14 cellular contexts compared by ENCODE assay signal in the genomic region with DNA sequence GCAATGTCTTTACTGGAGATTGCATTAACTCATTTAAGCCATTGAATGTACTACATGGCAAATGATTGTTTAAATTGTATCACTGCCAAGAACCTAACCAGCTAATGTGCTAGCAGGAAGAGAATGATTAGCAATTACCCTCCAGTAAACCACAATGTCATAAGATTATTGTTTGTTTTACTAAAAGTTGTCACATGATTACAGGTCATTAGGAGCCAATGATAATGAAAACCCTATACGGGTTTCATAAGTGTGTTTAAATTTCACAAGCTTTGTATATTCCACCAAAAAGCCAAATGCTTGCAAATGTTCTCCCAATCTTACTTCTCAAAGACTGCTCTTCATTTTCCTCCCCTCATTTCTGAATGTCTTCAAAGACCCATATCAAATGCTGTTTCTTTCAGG.
DNase-seq lines count a peak whose midpoint lies in the region; ATAC-seq and TF ChIP-seq lines count a peak whose summit lies in the region.
"Had no signal": no experiment of that assay in that cellular context is flagged by ENCODE, and none has a peak within 500 bp of the region (broad histone marks: within the 10 kb centered on the region; RNA-seq: fewer than 3 reads in every experiment).

No MANE protein-coding gene starts in this region.

- H3K36me3 ChIP-seq in SK-N-MC (ENCODE audit: insufficient read depth, low read length), result no peaks in the 10 kb centered on the region
- H3K36me3 ChIP-seq in gastrocnemius medialis, result no peaks in the 10 kb centered on the region
- H3K36me3 ChIP-seq: lower lobe of right lung had no signal

- H3K4me1 ChIP-seq in gastrocnemius medialis, result peaks cover 0 to 6% of the 10 kb centered on the region in 2 donors

- TF ChIP-seq CTCF in LNCaP clone FGC (IDR thresholded peaks at IDR 0.05; ENCODE audit: control insufficient read depth, extremely low read depth, insufficient read depth), result no peak
- no peak for TF ChIP-seq CTCF in fibroblast of villous mesenchyme (IDR thresholded peaks at IDR 0.05; ENCODE audit: insufficient read depth, low read depth, low read length)
- TF ChIP-seq CTCF in gastrocnemius medialis (IDR thresholded peaks at IDR 0.05 in 4 of 5, conservative IDR thresholded peaks at IDR 0.05 in 1 of 5), result no peak

- H3K9ac ChIP-seq in SK-N-MC (ENCODE audit: insufficient read length), result no peak overlapping the region

- DNase-seq in COR-L47 (lab: John Stamatoyannopoulos, UW) (peak; percentile 60), LNCaP clone FGC (ENCODE audit: low read depth) (peak; percentile 70), SK-N-MC (ENCODE audit: low read depth, low spot score) (peak; percentile 16), fibroblast of villous mesenchyme (ENCODE audit: low read depth) (peak; percentile 37), gastrocnemius medialis (no peak), T-helper 2 cell (no peak), NCI-H524 treated with DMSO at 0.1 percent for 48 hours (lab: John Stamatoyannopoulos, UW) (no peak)
- DNase-seq: activated CD4-positive, alpha-beta T cell treated with anti-CD3 and anti-CD28 coated beads for 36 hours; GOT3; lower lobe of right lung; NK-92 treated with Interleukin-12 subunit alpha and Interleukin-12 subunit beta, amount 100 ng/mL, for 24 hours; SW 1271 had no signal

- TF ChIP-seq POLR2A in gastrocnemius medialis (IDR thresholded peaks at IDR 0.05), result no peak

- in situ Hi-C loops in gastrocnemius medialis (cut with MboI; ENCODE audit: low sequenced_read_pairs in 4 of 4), result no loop called here

- H3K4me3 ChIP-seq in LNCaP clone FGC (ENCODE audit: low read depth, low read length), result no peak overlapping the region
- no peak overlapping the region for H3K4me3 ChIP-seq in SK-N-MC
- H3K4me3 ChIP-seq in fibroblast of villous mesenchyme (ENCODE audit: low read depth, low read length), result no peak overlapping the region
- H3K4me3 ChIP-seq in gastrocnemius medialis, result no peak overlapping the region
- H3K4me3 ChIP-seq: lower lobe of right lung had no signal

- ATAC-seq in gastrocnemius medialis (no peak), GM19463 (IDR thresholded peaks at IDR 0.05; ENCODE audit: unreplicated experiment) (no peak)
- ATAC-seq: activated CD4-positive, alpha-beta T cell treated with anti-CD3 and anti-CD28 coated beads for 36 hours had no signal

- no peaks in the 10 kb centered on the region for H3K9me3 ChIP-seq in SK-N-MC (ENCODE audit: low read depth, low read length)
- H3K9me3 ChIP-seq in gastrocnemius medialis, result no peaks in the 10 kb centered on the region
- H3K9me3 ChIP-seq: lower lobe of right lung had no signal

- H3K27ac ChIP-seq in SK-N-MC (no peak overlapping the region), gastrocnemius medialis (no peak overlapping the region)
- H3K27ac ChIP-seq: C4-2B, lower lobe of right lung had no signal

- no peaks in the 10 kb centered on the region for H3K27me3 ChIP-seq in gastrocnemius medialis

- intact Hi-C loops in gastrocnemius medialis (cut with DNase I; ENCODE audit: low total_unique reads), result no loop called here

Comparison
In these comparisons a context has a peak if more than half of its experiments do, and no peak if none do; other contexts are left out.
1. DNase-seq: peak in COR-L47 (single experiment), LNCaP clone FGC (single experiment), SK-N-MC (single experiment) and fibroblast of villous mesenchyme (single experiment); none in gastrocnemius medialis (0 of 2), T-helper 2 cell (0 of 5) and NCI-H524 treated with DMSO at 0.1 percent for 48 hours (single experiment).